20 cellular contexts compared by ENCODE assay signal in the genomic region with DNA sequence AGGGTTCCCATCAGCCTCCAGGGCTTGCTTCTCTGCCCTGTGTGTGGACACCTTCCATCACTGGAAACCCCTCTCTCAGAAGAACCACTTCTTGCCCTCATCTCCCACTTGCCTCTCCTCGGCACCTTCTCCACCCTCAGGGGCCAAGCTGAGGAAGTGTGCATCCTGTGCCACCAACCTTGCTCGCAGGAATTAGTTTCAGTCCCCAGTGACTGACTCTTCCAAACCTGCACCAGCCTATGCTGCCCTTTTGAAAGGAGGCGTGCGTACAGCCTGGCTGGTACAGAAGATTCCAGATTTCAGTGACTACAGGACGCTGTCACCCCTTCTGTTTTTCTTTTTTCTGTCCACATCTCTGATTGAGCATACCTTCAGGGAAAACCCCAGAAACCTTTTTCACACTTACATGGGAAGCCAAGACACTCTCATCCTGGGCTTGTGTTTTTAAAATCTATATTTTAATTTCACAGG.
DNase-seq lines count a peak whose midpoint lies in the region; ATAC-seq and TF ChIP-seq lines count a peak whose summit lies in the region.
"Had no signal": no experiment of that assay in that cellular context is flagged by ENCODE, and none has a peak within 500 bp of the region (broad histone marks: within the 10 kb centered on the region; RNA-seq: fewer than 3 reads in every experiment).

No MANE protein-coding gene starts in this region.

- intact Hi-C loops in CD14-positive monocyte (cut with micrococcal nuclease) (loop anchor here in 1 of 2 donors (5.0 kb wide), 1 partner anchor 224 kb away; no protein-coding TSS in a partner anchor), PC-3 (cut with micrococcal nuclease) (no loop called here)

- ATAC-seq in DND-41 (ENCODE audit: insufficient read depth, low read depth): no peak
- no peak for ATAC-seq in PC-3
- ATAC-seq: WTC11 had no signal

- H3K27ac Mint-ChIP-seq in CD14-positive monocyte (peak overlapping the region in 6 of 7 donors; percentile 18 to 67 (median 34)), immature natural killer cell (peak overlapping the region; percentile 64 to 85 (median 81))
- H3K27ac Mint-ChIP-seq: H9, nephron, WTC11 had no signal

- H3K36me3 Mint-ChIP-seq in CD14-positive monocyte (peaks cover 70 to 82% of the 10 kb centered on the region in 2 donors), immature natural killer cell (peaks cover 17 to 44% (median 20%) of the 10 kb centered on the region in 3 donors)

- CTCF ChIA-PET in PC-3 (lab: Charles Lee): no interaction called here

- POLR2A ChIA-PET in PC-3 (lab: Charles Lee; ENCODE audit: unreplicated experiment): no interaction called here

- H3K9ac ChIP-seq in DND-41 (ENCODE audit: low read depth, low read length): no peak overlapping the region
- H3K9ac ChIP-seq in PC-3 (ENCODE audit: low read length): no peak overlapping the region

- H3K27me3 ChIP-seq in DND-41 (ENCODE audit: insufficient read depth, low read length, poor library complexity): no peaks in the 10 kb centered on the region
- H3K27me3 ChIP-seq in PC-3 (ENCODE audit: low read length): peaks cover 51% of the 10 kb centered on the region
- H3K27me3 ChIP-seq: hepatocyte had no signal

- DNase-seq in CD14-positive monocyte (ENCODE audit: low spot score): no peak
- no peak for DNase-seq in DND-41
- peak; percentile 64 for DNase-seq in activated T-cell treated with anti-CD3 and anti-CD28 coated beads, Interleukin-2, amount 50 U/mL, for 48 hours
- no peak for DNase-seq in immature natural killer cell
- no peak for DNase-seq in NCI-H1048 (lab: John Stamatoyannopoulos, UW)
- DNase-seq in NCI-H226: no peak
- no peak for DNase-seq in dermis blood vessel endothelial cell
- DNase-seq in PC-3: no peak
- DNase-seq: foreskin fibroblast; H9; islet precursor cell; mammary epithelial cell; NCI-H2081 treated with DMSO at 0.1 percent for 48 hours; NCI-H524 treated with DMSO at 0.1 percent for 48 hours; SHP77; stimulated activated CD4-positive, alpha-beta T cell treated with anti-CD3 and anti-CD28 coated beads, Interleukin-4, amount 100 ng/mL, for 24 hours had no signal

- H3F3A ChIP-seq in PC-3 (ENCODE audit: low read length, unreplicated experiment): no peaks in the 10 kb centered on the region

- no peaks in the 10 kb centered on the region; the same call in 1 of the 2 replicates for H4K20me1 ChIP-seq in DND-41 (ENCODE audit: insufficient read depth, low read length)
- no peaks in the 10 kb centered on the region for H4K20me1 ChIP-seq in PC-3 (ENCODE audit: low read length)

- TF ChIP-seq CTCF in CD14-positive monocyte (IDR thresholded peaks at IDR 0.05) (no peak), DND-41 (IDR thresholded peaks at IDR 0.05; ENCODE audit: borderline replicate concordance, extremely low read depth, low read length, poor library complexity, severe bottlenecking) (no peak), PC-3 (conservative IDR thresholded peaks at IDR 0.05; ENCODE audit: low read depth, low read length) (no peak)

- H3K4me1 ChIP-seq in DND-41 (ENCODE audit: insufficient read depth, low read length) (no peaks in the 10 kb centered on the region), PC-3 (ENCODE audit: insufficient read depth, low read length) (no peaks in the 10 kb centered on the region)
- H3K4me1 ChIP-seq: prostate gland had no signal

- BruUV-seq in PC-3 (replicated peaks; lab: Mats Ljungman, UMichigan): no TSS peak

- H3K36me3 ChIP-seq in DND-41 (ENCODE audit: insufficient read depth, low read length) (peaks cover 95% of the 10 kb centered on the region), PC-3 (ENCODE audit: low read depth, low read length) (no peaks in the 10 kb centered on the region; the same call in 1 of the 2 replicates)
- H3K36me3 ChIP-seq: prostate gland had no signal

- H3K9me3 Mint-ChIP-seq in CD14-positive monocyte (peaks cover 2 to 3% (median 3%) of the 10 kb centered on the region in 7 donors), immature natural killer cell (no peaks in the 10 kb centered on the region)
- H3K9me3 Mint-ChIP-seq: H9, WTC11 had no signal

- H3K4me1 Mint-ChIP-seq in CD14-positive monocyte: peaks cover 5% of the 10 kb centered on the region
- peaks cover 92 to 98% of the 10 kb centered on the region in 2 donors for H3K4me1 Mint-ChIP-seq in immature natural killer cell
- H3K4me1 Mint-ChIP-seq: nephron had no signal

- H3K4me2 ChIP-seq in DND-41 (ENCODE audit: insufficient read depth, low read length) (no peak overlapping the region), PC-3 (ENCODE audit: low read length) (no peak overlapping the region)
- H3K4me2 ChIP-seq: hepatocyte had no signal

- H3K4me3 Mint-ChIP-seq in CD14-positive monocyte (no peak overlapping the region), immature natural killer cell (no peak overlapping the region)
- H3K4me3 Mint-ChIP-seq: H9, nephron, WTC11 had no signal

- H3K4me3 ChIP-seq in DND-41 (ENCODE audit: low read depth in 1 of 2, low read length in 2 of 2) (no peak overlapping the region), PC-3 (ENCODE audit: low read length) (no peak overlapping the region)
- H3K4me3 ChIP-seq: hepatocyte, prostate gland had no signal

- H3K9me3 ChIP-seq in DND-41 (ENCODE audit: insufficient read depth, low read length, severe bottlenecking): no peaks in the 10 kb centered on the region
- H3K9me3 ChIP-seq in PC-3 (ENCODE audit: low read length): no peaks in the 10 kb centered on the region
- H3K9me3 ChIP-seq: prostate gland had no signal

- H3K27me3 Mint-ChIP-seq in CD14-positive monocyte (ENCODE audit: low read depth in 3 of 3) (no peaks in the 10 kb centered on the region), immature natural killer cell (ENCODE audit: low read depth in 3 of 3) (peaks cover 0 to 7% (median 6%) of the 10 kb centered on the region in 3 donors)

- no peaks in the 10 kb centered on the region for H3K9me2 ChIP-seq in PC-3 (replicated peaks; ENCODE audit: low read length)

- H2AFZ ChIP-seq in DND-41 (ENCODE audit: low read depth, low read length) (no peak overlapping the region), PC-3 (ENCODE audit: low read length) (no peak overlapping the region)
- H2AFZ ChIP-seq: hepatocyte had no signal

- peaks cover 76% of the 10 kb centered on the region for H3K79me2 ChIP-seq in DND-41 (ENCODE audit: insufficient read depth, low read length)
- no peaks in the 10 kb centered on the region for H3K79me2 ChIP-seq in PC-3 (ENCODE audit: low read length)
- H3K79me2 ChIP-seq: hepatocyte had no signal

- H3K27ac ChIP-seq in DND-41 (ENCODE audit: low read length) (peak overlapping the region; percentile 2; the same call in 1 of the 2 replicates), PC-3 (ENCODE audit: low read length) (no peak overlapping the region)
- H3K27ac ChIP-seq: hepatocyte, prostate gland had no signal

Comparison
In these comparisons a context has a peak if more than half of its experiments do, and no peak if none do; other contexts are left out.
1. DNase-seq: peak in activated T-cell treated with anti-CD3 and anti-CD28 coated beads, Interleukin-2, amount 50 U/mL, for 48 hours (2 of 2); none in CD14-positive monocyte (single experiment), DND-41 (single experiment), immature natural killer cell (0 of 3), NCI-H1048 (single experiment), NCI-H226 (single experiment), dermis blood vessel endothelial cell (single experiment) and PC-3 (single experiment).